10 cellular contexts compared by ENCODE assay signal in the genomic region with DNA sequence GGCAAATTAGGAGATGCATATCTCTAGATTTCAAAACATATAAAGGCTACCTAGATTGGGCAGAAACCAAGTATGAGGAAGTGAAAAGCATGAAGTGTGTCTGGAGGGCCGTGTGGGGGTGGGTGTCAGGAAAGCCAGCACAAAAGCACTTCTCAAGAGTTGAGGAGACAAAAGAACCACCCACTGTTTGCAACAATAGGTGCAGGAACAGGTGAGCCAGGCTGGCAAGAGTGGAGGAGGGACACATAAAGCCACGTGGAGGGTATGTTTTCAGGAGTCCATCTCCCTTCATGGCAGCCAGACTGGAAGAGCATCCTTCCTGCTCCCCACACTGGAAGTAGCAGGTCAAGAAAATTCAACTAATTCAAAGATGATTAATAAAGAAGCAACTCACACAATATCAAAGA.
DNase-seq lines count a peak whose midpoint lies in the region; ATAC-seq and TF ChIP-seq lines count a peak whose summit lies in the region.
"Had no signal": no experiment of that assay in that cellular context is flagged by ENCODE, and none has a peak within 500 bp of the region (broad histone marks: within the 10 kb centered on the region; RNA-seq: fewer than 3 reads in every experiment).

No MANE protein-coding gene starts in this region.

- no peaks in the 10 kb centered on the region for H3F3A ChIP-seq in PC-3 (ENCODE audit: low read length, unreplicated experiment)

- H3K4me3 Mint-ChIP-seq in WTC11: peak overlapping the region; percentile 51
- no peak overlapping the region for H3K4me3 Mint-ChIP-seq in activated T-cell treated with anti-CD3 and anti-CD28 coated beads, Interleukin-2, amount 50 U/mL, for 4 hours

- H3K27ac Mint-ChIP-seq in WTC11: peak overlapping the region; percentile 89

- H2AFZ ChIP-seq in PC-3 (ENCODE audit: low read length): no peak overlapping the region

- CTCF ChIA-PET in WTC11 (lab: Charles Lee): no interaction called here
- CTCF ChIA-PET in PC-3 (lab: Charles Lee): no interaction called here

- in situ Hi-C loops in GM13977 (cut with MboI; ENCODE audit: low pct_unique_long_range_greater_than_20kb, low sequenced_read_pairs, unreplicated experiment): no loop called here

- no peaks in the 10 kb centered on the region for H3K27me3 ChIP-seq in PC-3 (ENCODE audit: low read length)

- H3K79me2 ChIP-seq in PC-3 (ENCODE audit: low read length): no peaks in the 10 kb centered on the region

- intact Hi-C loops in PC-3 (cut with micrococcal nuclease): no loop called here

- H3K27me3 Mint-ChIP-seq in WTC11 (ENCODE audit: low read depth): no peaks in the 10 kb centered on the region
- no peaks in the 10 kb centered on the region for H3K27me3 Mint-ChIP-seq in activated T-cell treated with anti-CD3 and anti-CD28 coated beads, Interleukin-2, amount 50 U/mL, for 4 hours (ENCODE audit: low read depth)

- TF ChIP-seq CTCF in GM13977 (IDR thresholded peaks at IDR 0.05; ENCODE audit: extremely low read depth, insufficient read depth, missing control alignments) (no peak), WTC11 (IDR thresholded peaks at IDR 0.05) (no peak), PC-3 (conservative IDR thresholded peaks at IDR 0.05; ENCODE audit: low read depth, low read length) (no peak)

- H3K9me3 Mint-ChIP-seq in WTC11: no peaks in the 10 kb centered on the region; the same call in 1 of the 2 replicates
- H3K9me3 Mint-ChIP-seq in activated T-cell treated with anti-CD3 and anti-CD28 coated beads, Interleukin-2, amount 50 U/mL, for 4 hours: no peaks in the 10 kb centered on the region

- no peak overlapping the region for H3K4me3 ChIP-seq in PC-3 (ENCODE audit: low read length)

- H3K9ac ChIP-seq in PC-3 (ENCODE audit: low read length): no peak overlapping the region

- no peak overlapping the region for H3K4me2 ChIP-seq in PC-3 (ENCODE audit: low read length)

- H3K9me3 ChIP-seq in PC-3 (ENCODE audit: low read length): no peaks in the 10 kb centered on the region

- peak; percentile 48 for DNase-seq in GM13977 (ENCODE audit: low spot score)
- peak; percentile 35 for DNase-seq in KG1 (lab: John Stamatoyannopoulos, UW)
- DNase-seq in WTC11 (ENCODE audit: low spot score): peak; percentile 67
- no peak for DNase-seq in NAMALWA (ENCODE audit: low spot score)
- DNase-seq in stimulated activated CD4-positive, alpha-beta T cell treated with anti-CD3 and anti-CD28 coated beads, Interleukin-4, amount 100 ng/mL, for 24 hours: no peak
- DNase-seq in PC-3: no peak
- no peak for DNase-seq in activated T-cell treated with anti-CD3 and anti-CD28 coated beads, Interleukin-2, amount 50 U/mL, for 4 hours
- DNase-seq: activated CD4-positive, alpha-beta T cell treated with anti-CD3 and anti-CD28 coated beads, Interleukin-2, amount 50 U/mL, for 1 hour; glutamatergic neuron had no signal

- H3K4me1 Mint-ChIP-seq in WTC11: peaks cover 43% of the 10 kb centered on the region
- H3K4me1 Mint-ChIP-seq in activated T-cell treated with anti-CD3 and anti-CD28 coated beads, Interleukin-2, amount 50 U/mL, for 4 hours (ENCODE audit: low read depth): peaks cover 19% of the 10 kb centered on the region

- no peaks in the 10 kb centered on the region for H3K9me2 ChIP-seq in PC-3 (replicated peaks; ENCODE audit: low read length)

- ATAC-seq in GM21825 (IDR thresholded peaks at IDR 0.05; ENCODE audit: unreplicated experiment) (peak; percentile 95), WTC11 (peak; percentile 96), PC-3 (no peak)
- no peak for ATAC-seq in activated T-cell treated with anti-CD3 and anti-CD28 coated beads, Interleukin-2, amount 50 U/mL, for 4 hours

- peaks cover 9% of the 10 kb centered on the region for H3K36me3 Mint-ChIP-seq in WTC11
- H3K36me3 Mint-ChIP-seq in activated T-cell treated with anti-CD3 and anti-CD28 coated beads, Interleukin-2, amount 50 U/mL, for 4 hours (ENCODE audit: insufficient read depth): peaks cover 18% of the 10 kb centered on the region

- no peaks in the 10 kb centered on the region for H4K20me1 ChIP-seq in PC-3 (ENCODE audit: low read length)

- no TSS peak for BruUV-seq in PC-3 (replicated peaks; lab: Mats Ljungman, UMichigan)

- H3K4me1 ChIP-seq in PC-3 (ENCODE audit: insufficient read depth, low read length): no peaks in the 10 kb centered on the region

- H3K36me3 ChIP-seq in PC-3 (ENCODE audit: low read depth, low read length): no peaks in the 10 kb centered on the region

- POLR2A ChIA-PET in WTC11 (lab: Charles Lee): no interaction called here
- POLR2A ChIA-PET in PC-3 (lab: Charles Lee; ENCODE audit: unreplicated experiment): no interaction called here

- H3K27ac ChIP-seq in PC-3 (ENCODE audit: low read length): no peak overlapping the region

TF ChIP-seq in WTC11, 78 proteins besides CTCF, POLR2A, EP300 and RAD21 (continues in another document):
- no peak for TF ChIP-seq ELF4 (CRISPR knock-in tag; IDR thresholded peaks at IDR 0.05; ENCODE audit: low read depth)
- no peak for TF ChIP-seq IRF2 (CRISPR knock-in tag; IDR thresholded peaks at IDR 0.05; ENCODE audit: borderline replicate concordance, low read depth)
- TF ChIP-seq SP1 (CRISPR knock-in tag; conservative IDR thresholded peaks at IDR 0.05): peak; percentile 68
- TF ChIP-seq EMX1 (CRISPR knock-in tag; IDR thresholded peaks at IDR 0.05): no peak
- TF ChIP-seq CREM (CRISPR knock-in tag; IDR thresholded peaks at IDR 0.05): 0 out of 2 replicates have a peak, but pooled peaks have one; percentile 27
- TF ChIP-seq NR1H2 (CRISPR knock-in tag; IDR thresholded peaks at IDR 0.05): no peak
- no peak for TF ChIP-seq E2F4 (CRISPR knock-in tag; IDR thresholded peaks at IDR 0.05; ENCODE audit: borderline replicate concordance, low read depth)
- TF ChIP-seq GTF2I (CRISPR knock-in tag; conservative IDR thresholded peaks at IDR 0.05): no peak
- TF ChIP-seq ZNF425 (CRISPR knock-in tag; conservative IDR thresholded peaks at IDR 0.05): no peak
- TF ChIP-seq ZNF232 (CRISPR knock-in tag; IDR thresholded peaks at IDR 0.05): no peak
- TF ChIP-seq ZNF396 (CRISPR knock-in tag; IDR thresholded peaks at IDR 0.05; ENCODE audit: borderline replicate concordance): 0 out of 2 replicates have a peak, but pooled peaks have one; percentile 52
- no peak for TF ChIP-seq ZNF671 (CRISPR knock-in tag; IDR thresholded peaks at IDR 0.05)
- TF ChIP-seq ETV6 (CRISPR knock-in tag; IDR thresholded peaks at IDR 0.05): peak; percentile 89
- TF ChIP-seq ZBTB21 (CRISPR knock-in tag; IDR thresholded peaks at IDR 0.05; ENCODE audit: borderline replicate concordance): no peak
- no peak for TF ChIP-seq TP53 (CRISPR knock-in tag; IDR thresholded peaks at IDR 0.05)
- no peak for TF ChIP-seq ZNF423 (CRISPR knock-in tag; IDR thresholded peaks at IDR 0.05)
- no peak for TF ChIP-seq FOXP1 (CRISPR knock-in tag; IDR thresholded peaks at IDR 0.05; ENCODE audit: borderline replicate concordance)
- peak; percentile 88 for TF ChIP-seq FOXK1 (CRISPR knock-in tag; IDR thresholded peaks at IDR 0.05)
- TF ChIP-seq, protein P1, sequence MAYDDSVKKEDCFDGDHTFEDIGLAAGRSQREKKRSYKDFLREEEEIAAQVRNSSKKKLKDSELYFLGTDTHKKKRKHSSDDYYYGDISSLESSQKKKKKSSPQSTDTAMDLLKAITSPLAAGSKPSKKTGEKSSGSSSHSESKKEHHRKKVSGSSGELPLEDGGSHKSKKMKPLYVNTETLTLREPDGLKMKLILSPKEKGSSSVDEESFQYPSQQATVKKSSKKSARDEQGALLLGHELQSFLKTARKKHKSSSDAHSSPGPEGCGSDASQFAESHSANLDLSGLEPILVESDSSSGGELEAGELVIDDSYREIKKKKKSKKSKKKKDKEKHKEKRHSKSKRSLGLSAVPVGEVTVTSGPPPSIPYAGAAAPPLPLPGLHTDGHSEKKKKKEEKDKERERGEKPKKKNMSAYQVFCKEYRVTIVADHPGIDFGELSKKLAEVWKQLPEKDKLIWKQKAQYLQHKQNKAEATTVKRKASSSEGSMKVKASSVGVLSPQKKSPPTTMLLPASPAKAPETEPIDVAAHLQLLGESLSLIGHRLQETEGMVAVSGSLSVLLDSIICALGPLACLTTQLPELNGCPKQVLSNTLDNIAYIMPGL (CRISPR knock-in tag; IDR thresholded peaks at IDR 0.05): no peak
- TF ChIP-seq OVOL2 (CRISPR knock-in tag; IDR thresholded peaks at IDR 0.05; ENCODE audit: borderline replicate concordance): no peak
- TF ChIP-seq NR2C2 (CRISPR knock-in tag; IDR thresholded peaks at IDR 0.05): no peak

Comparison
In these comparisons a context has a peak if more than half of its experiments do, and no peak if none do; other contexts are left out.
1. DNase-seq: peak in GM13977 (single experiment), KG1 (single experiment) and WTC11 (single experiment); none in NAMALWA (single experiment), stimulated activated CD4-positive, alpha-beta T cell treated with anti-CD3 and anti-CD28 coated beads, Interleukin-4, amount 100 ng/mL, for 24 hours (single experiment), PC-3 (single experiment) and activated T-cell treated with anti-CD3 and anti-CD28 coated beads, Interleukin-2, amount 50 U/mL, for 4 hours (single experiment).
2. ATAC-seq: peak in GM21825 (single experiment) and WTC11 (single experiment); none in PC-3 (single experiment) and activated T-cell treated with anti-CD3 and anti-CD28 coated beads, Interleukin-2, amount 50 U/mL, for 4 hours (0 of 2).